Comparison of ENCODE assay signal across 12 cellular contexts in the genomic region with DNA sequence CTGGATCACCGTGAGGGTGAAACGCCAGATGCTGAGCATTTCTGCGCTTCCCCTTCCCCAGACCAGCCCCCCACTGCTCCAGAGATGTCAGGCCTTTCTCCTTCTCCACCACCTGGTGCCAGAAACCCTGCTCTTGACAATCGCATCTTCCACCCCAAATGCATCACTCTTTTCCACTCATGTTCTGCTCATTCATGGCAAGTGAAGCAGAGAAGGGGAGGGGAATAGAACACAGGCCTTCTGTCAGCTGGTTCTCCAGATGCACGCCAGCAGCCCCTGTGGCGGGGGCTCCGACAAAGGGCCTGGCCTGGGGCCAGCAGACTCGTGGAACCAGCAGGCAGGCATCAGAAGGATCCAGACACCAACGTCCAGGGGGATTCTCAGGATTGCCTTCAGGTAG.
DNase-seq lines count a peak whose midpoint lies in the region; ATAC-seq, FAIRE-seq and TF ChIP-seq lines count a peak whose summit lies in the region.
"Had no signal": no experiment of that assay in that cellular context is flagged by ENCODE, and none has a peak within 500 bp of the region (broad histone marks: within the 10 kb centered on the region; RNA-seq: fewer than 3 reads in every experiment).

No MANE protein-coding gene starts in this region.

- H3K36me3 Mint-ChIP-seq in astrocyte (ENCODE audit: low read depth, unreplicated experiment), result peaks cover 9% of the 10 kb centered on the region

- H3K79me2 ChIP-seq in astrocyte (ENCODE audit: insufficient read depth, low read length) (peaks cover 63% of the 10 kb centered on the region), osteoblast (ENCODE audit: insufficient read depth, low read length) (no peaks in the 10 kb centered on the region)

- H3K4me1 ChIP-seq in astrocyte (ENCODE audit: insufficient read depth, low read length), result peaks cover 13% of the 10 kb centered on the region
- peaks cover 2% of the 10 kb centered on the region for H3K4me1 ChIP-seq in osteoblast (ENCODE audit: insufficient read depth, low read length)

- no peaks in the 10 kb centered on the region for H3K9me3 ChIP-seq in astrocyte (ENCODE audit: insufficient read depth, low read depth, low read length)
- H3K9me3 ChIP-seq in osteoblast (ENCODE audit: low read depth, low read length), result no peaks in the 10 kb centered on the region

- ATAC-seq in HG02884 (IDR thresholded peaks at IDR 0.05; ENCODE audit: unreplicated experiment) (no peak), HG03097 (IDR thresholded peaks at IDR 0.05; ENCODE audit: low FRiP score, unreplicated experiment) (no peak)
- ATAC-seq: PC-3 had no signal

- H2AFZ ChIP-seq in astrocyte (ENCODE audit: low read depth, low read length), result no peak overlapping the region
- H2AFZ ChIP-seq in osteoblast (ENCODE audit: low read length), result no peak overlapping the region

- H3K36me3 ChIP-seq in astrocyte (ENCODE audit: insufficient read depth, low read length) (no peaks in the 10 kb centered on the region), osteoblast (ENCODE audit: insufficient read depth, low read length) (no peaks in the 10 kb centered on the region)

- H3K27ac Mint-ChIP-seq in astrocyte (ENCODE audit: unreplicated experiment), result no peak overlapping the region

- H3K4me2 ChIP-seq in astrocyte (ENCODE audit: low read length) (peak overlapping the region; percentile 55), osteoblast (ENCODE audit: insufficient read depth, low read length) (peak overlapping the region; percentile 50)

- H3K9me3 Mint-ChIP-seq in astrocyte (ENCODE audit: unreplicated experiment), result no peaks in the 10 kb centered on the region

- peaks cover 38% of the 10 kb centered on the region for H4K20me1 ChIP-seq in astrocyte (ENCODE audit: insufficient read depth, low read length)
- no peaks in the 10 kb centered on the region for H4K20me1 ChIP-seq in osteoblast (ENCODE audit: insufficient read depth, low read length)

- TF ChIP-seq CTCF in astrocyte (IDR thresholded peaks at IDR 0.05; ENCODE audit: insufficient read depth, low read depth, low read length) (no peak), osteoblast (IDR thresholded peaks at IDR 0.05; ENCODE audit: extremely low read depth, low read depth, low read length) (no peak)

- peaks cover 14% of the 10 kb centered on the region for H3K4me1 Mint-ChIP-seq in astrocyte (ENCODE audit: low read depth, unreplicated experiment)

- H3K27me3 ChIP-seq in astrocyte (ENCODE audit: insufficient read depth, low read length), result no peaks in the 10 kb centered on the region
- no peaks in the 10 kb centered on the region for H3K27me3 ChIP-seq in osteoblast (ENCODE audit: insufficient read depth, low read length)

- no peak overlapping the region for H3K4me3 ChIP-seq in astrocyte (ENCODE audit: insufficient read depth, low read depth, low read length)
- no peak overlapping the region for H3K4me3 ChIP-seq in osteoblast (ENCODE audit: insufficient read depth, low read length)
- H3K4me3 ChIP-seq: skin epidermis had no signal

- no peak for FAIRE-seq in astrocyte (lab: Jason Lieb, UNC)
- FAIRE-seq: H1, islet of Langerhans had no signal

- peak overlapping the region; percentile 17 for H3K9ac ChIP-seq in astrocyte (ENCODE audit: low read length)

- DNase-seq in COR-L47 (lab: John Stamatoyannopoulos, UW) (peak; percentile 60), NCI-H1694 (lab: John Stamatoyannopoulos, UW) (peak; percentile 82), astrocyte (ENCODE audit: low read depth) (no peak), osteoblast (ENCODE audit: insufficient read length, low spot score, missing footprints) (peak; percentile 56), UCSD-AML1 (lab: John Stamatoyannopoulos, UW; ENCODE audit: unreplicated experiment) (no peak), GOT3 (lab: John Stamatoyannopoulos, UW) (no peak)
- DNase-seq: PC-3 had no signal

- H3K27ac ChIP-seq in astrocyte (ENCODE audit: low read depth, low read length) (no peak overlapping the region), osteoblast (ENCODE audit: low read depth, low read length) (no peak overlapping the region)

- no peaks in the 10 kb centered on the region for H3K27me3 Mint-ChIP-seq in astrocyte (ENCODE audit: low read depth, unreplicated experiment)

- H3K4me3 Mint-ChIP-seq in astrocyte (ENCODE audit: unreplicated experiment), result no peak overlapping the region

Comparison
In these comparisons a context has a peak if more than half of its experiments do, and no peak if none do; other contexts are left out.
1. DNase-seq: peak in COR-L47 (single experiment), NCI-H1694 (single experiment) and osteoblast (single experiment); none in astrocyte (single experiment), UCSD-AML1 (single experiment) and GOT3 (single experiment).